ENCODE assay signal across 17 cellular contexts in the genomic region with DNA sequence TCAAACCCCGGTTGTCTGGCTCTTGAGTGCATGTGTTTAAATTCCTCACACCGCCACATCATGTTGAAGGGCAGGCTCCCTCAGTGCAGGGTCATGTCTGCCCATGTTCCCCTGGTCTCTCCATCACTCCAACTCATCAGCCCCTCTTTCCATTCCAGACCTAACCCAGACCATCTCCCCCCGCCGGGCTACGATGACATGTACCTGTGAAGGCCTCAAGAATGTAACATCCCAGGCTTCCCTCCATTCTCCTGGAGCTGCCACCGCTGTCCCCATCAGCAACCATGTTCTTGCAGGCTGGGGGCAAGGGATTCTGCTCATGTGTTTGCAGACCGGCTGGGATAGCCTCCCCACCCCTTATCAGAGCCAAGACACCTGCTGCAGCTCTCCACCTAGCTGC. TPM values are rescaled to one million over a fixed set of nuclear protein-coding genes. Genes with fewer than 3 reads are reported as not detected.
DNase-seq lines count a peak whose midpoint lies in the region; ATAC-seq, FAIRE-seq and TF ChIP-seq lines count a peak whose summit lies in the region.
"Had no signal": no experiment of that assay in that cellular context is flagged by ENCODE, and none has a peak within 500 bp of the region (broad histone marks: within the 10 kb centered on the region; RNA-seq: fewer than 3 reads in every experiment).

No MANE protein-coding gene starts in this region.

- no peak for FAIRE-seq in GM12878 (lab: Jason Lieb, UNC)

- no peak overlapping the region for H2BK15ac ChIP-seq in IMR-90 (ENCODE audit: low read depth, low read length)

- POLR2A ChIA-PET in IMR-90 (lab: Charles Lee; ENCODE audit: unreplicated experiment): no interaction called here
- POLR2A ChIA-PET in GM12878 (lab: Charles Lee): no interaction called here

- peaks cover 16 to 43% of the 10 kb centered on the region in 2 donors for H3K36me3 Mint-ChIP-seq in activated naive CD4-positive, alpha-beta T cell treated with anti-CD3 and anti-CD28 coated beads, Interleukin-2, amount 50 U/mL, for 72 hours
- H3K36me3 Mint-ChIP-seq in activated naive CD4-positive, alpha-beta T cell treated with anti-CD3 and anti-CD28 coated beads for 36 hours (ENCODE audit: low read depth): peaks cover 60% of the 10 kb centered on the region

- H2BK120ac ChIP-seq in IMR-90 (ENCODE audit: low read depth, low read length): no peak overlapping the region

- SMC1A ChIA-PET in GM12878 (lab: Charles Lee; ENCODE audit: uncharacterized antibody, unreplicated experiment): no interaction called here

- no peak for TF ChIP-seq POLR2A in IMR-90 (IDR thresholded peaks at IDR 0.05; ENCODE audit: low read depth, low read length)
- no peak for TF ChIP-seq POLR2A in GM12878 (IDR thresholded peaks at IDR 0.05; ENCODE audit: low read depth, low read length)

- H3K27ac Mint-ChIP-seq in activated naive CD4-positive, alpha-beta T cell treated with anti-CD3 and anti-CD28 coated beads, Interleukin-2, amount 50 U/mL, for 72 hours: peak overlapping the region; percentile 62 to 68
- no peak overlapping the region for H3K27ac Mint-ChIP-seq in activated naive CD4-positive, alpha-beta T cell treated with anti-CD3 and anti-CD28 coated beads for 36 hours

- no peaks in the 10 kb centered on the region for H3K27me3 ChIP-seq in IMR-90 (ENCODE audit: control insufficient read depth, insufficient read depth, low read length)
- H3K27me3 ChIP-seq in GM12878 (replicated peaks in 1 of 2; ENCODE audit: control insufficient read depth in 2 of 2, insufficient read depth in 2 of 2, low read length in 1 of 2): no peaks in the 10 kb centered on the region
- H3K27me3 ChIP-seq in BE2C: no peaks in the 10 kb centered on the region
- H3K27me3 ChIP-seq: SJCRH30 had no signal

- dilution Hi-C loops in IMR-90 (cut with HindIII; ENCODE audit: low sequenced_read_pairs, unreplicated experiment): no loop called here

- no peak overlapping the region for H3K56ac ChIP-seq in IMR-90 (ENCODE audit: extremely low read depth, insufficient read depth, low read length)

- no peaks in the 10 kb centered on the region for H3K27me3 Mint-ChIP-seq in activated naive CD4-positive, alpha-beta T cell treated with anti-CD3 and anti-CD28 coated beads for 36 hours (ENCODE audit: low read depth)

- no peak overlapping the region for H2AK5ac ChIP-seq in IMR-90 (ENCODE audit: low read depth, low read length)

- no peaks in the 10 kb centered on the region for H3K79me2 ChIP-seq in GM12878 (ENCODE audit: control insufficient read depth, insufficient read depth, low read length)

- no peak overlapping the region for H3K14ac ChIP-seq in IMR-90 (replicated peaks; ENCODE audit: low read depth, low read length)

- no peak overlapping the region for H2BK20ac ChIP-seq in IMR-90 (ENCODE audit: low read depth, low read length)

- H3K4ac ChIP-seq in IMR-90 (ENCODE audit: low read depth, low read length): no peak overlapping the region

- peaks cover 62% of the 10 kb centered on the region for H3K36me3 ChIP-seq in IMR-90 (ENCODE audit: control insufficient read depth, insufficient read depth, low read length)
- H3K36me3 ChIP-seq in GM12878 (ENCODE audit: control insufficient read depth in 2 of 2, insufficient read depth in 2 of 2, low read length in 1 of 2): peaks cover 24 to 54% of the 10 kb centered on the region in 2 experiments
- H3K36me3 ChIP-seq in BE2C: no peaks in the 10 kb centered on the region; the same call in 1 of the 2 replicates

- H3K23ac ChIP-seq in IMR-90 (ENCODE audit: low read depth, low read length): no peak overlapping the region

- no peaks in the 10 kb centered on the region for H3K9me3 Mint-ChIP-seq in activated naive CD4-positive, alpha-beta T cell treated with anti-CD3 and anti-CD28 coated beads, Interleukin-2, amount 50 U/mL, for 72 hours
- H3K9me3 Mint-ChIP-seq in activated naive CD4-positive, alpha-beta T cell treated with anti-CD3 and anti-CD28 coated beads for 36 hours: no peaks in the 10 kb centered on the region

- no peak overlapping the region for H4K5ac ChIP-seq in IMR-90 (ENCODE audit: low read depth, low read length)

- in situ Hi-C loops in IMR-90 (cut with MboI; ENCODE audit: low sequenced_read_pairs): no loop called here
- in situ Hi-C loops in GM12878 (cut with MboI): no loop called here

- H3K9me1 ChIP-seq in IMR-90 (ENCODE audit: insufficient read depth, low read length): peaks cover 26% of the 10 kb centered on the region

- intact Hi-C loops in activated naive CD4-positive, alpha-beta T cell treated with anti-CD3 and anti-CD28 coated beads for 36 hours (cut with micrococcal nuclease): no loop called here
- intact Hi-C loops in IMR-90 (cut with micrococcal nuclease) (no loop called here), GM12878 (cut with micrococcal nuclease; ENCODE audit: unreplicated experiment) (no loop called here)

- no peak overlapping the region for H2AK9ac ChIP-seq in IMR-90 (replicated peaks; ENCODE audit: low read depth, low read length, poor library complexity)

- H3K9ac ChIP-seq in IMR-90 (ENCODE audit: low read depth, low read length) (no peak overlapping the region), GM12878 (ENCODE audit: control insufficient read depth, insufficient read depth, low read length) (no peak overlapping the region)
- H3K9ac ChIP-seq: KMS-11 had no signal

- H3K18ac ChIP-seq in IMR-90 (ENCODE audit: low read depth, low read length): no peak overlapping the region

- TF ChIP-seq CTCF in IMR-90 (conservative IDR thresholded peaks at IDR 0.05; ENCODE audit: low read depth, low read length) (no peak), GM12878 (IDR thresholded peaks at IDR 0.05 in 2 of 3, conservative IDR thresholded peaks at IDR 0.05 in 1 of 3; ENCODE audit: control insufficient read depth in 2 of 3, extremely low read depth in 1 of 3, insufficient read depth in 1 of 3, low read depth in 3 of 3, low read length in 3 of 3) (no peak), BE2C (IDR thresholded peaks at IDR 0.05; ENCODE audit: low read depth, low read length) (no peak)

- H3K4me3 ChIP-seq in IMR-90 (ENCODE audit: insufficient read depth, low read depth, low read length) (no peak overlapping the region), GM12878 (no peak overlapping the region), BE2C (ENCODE audit: low read depth, low read length) (no peak overlapping the region)
- H3K4me3 ChIP-seq: SJCRH30 had no signal

- no peaks in the 10 kb centered on the region for H3K4me1 ChIP-seq in IMR-90 (ENCODE audit: control insufficient read depth, insufficient read depth, low read length)
- peaks cover 7% of the 10 kb centered on the region; the same call in 1 of the 2 replicates for H3K4me1 ChIP-seq in GM12878 (ENCODE audit: control insufficient read depth, insufficient read depth, low read length)
- no peaks in the 10 kb centered on the region for H3K4me1 ChIP-seq in BE2C

- no peak for DNase-seq in activated naive CD4-positive, alpha-beta T cell treated with anti-CD3 and anti-CD28 coated beads, Interleukin-2, amount 50 U/mL, for 72 hours (ENCODE audit: low spot score in 2 of 2)
- no peak for DNase-seq in activated naive CD4-positive, alpha-beta T cell treated with anti-CD3 and anti-CD28 coated beads for 36 hours
- DNase-seq in IMR-90 (no peak), GM12878 (ENCODE audit: low read depth, low spot score) (no peak), islet precursor cell (peak; percentile 29), BE2C (no peak), NCI-H524 (lab: John Stamatoyannopoulos, UW) (no peak)
- DNase-seq: AML-193, DMS79 treated with DMSO at 0.1 percent for 48 hours, H7, NCI-H1417, NCI-H187, NCI-H226, NCI-H526, SJCRH30 had no signal

- H3K27ac ChIP-seq in IMR-90 (ENCODE audit: insufficient read depth, low read length): no peak overlapping the region
- no peak overlapping the region for H3K27ac ChIP-seq in GM12878 (ENCODE audit: control insufficient read depth, insufficient read depth)
- H3K27ac ChIP-seq: KMS-11, SJCRH30 had no signal

- peaks cover 3 to 16% of the 10 kb centered on the region in 2 experiments; a peak in 3 of 4 replicates for H3K79me1 ChIP-seq in IMR-90 (ENCODE audit: low read depth in 1 of 2, low read length in 2 of 2)

- H3K4me3 Mint-ChIP-seq in activated naive CD4-positive, alpha-beta T cell treated with anti-CD3 and anti-CD28 coated beads for 36 hours: no peak overlapping the region
- H3K4me3 Mint-ChIP-seq: CD14-positive monocyte had no signal

- H3K4me2 ChIP-seq in IMR-90 (ENCODE audit: low read depth, low read length): no peak overlapping the region
- H3K4me2 ChIP-seq in GM12878 (ENCODE audit: control insufficient read depth, insufficient read depth): no peak overlapping the region

- RAD21 ChIA-PET in GM12878 (lab: Charles Lee; ENCODE audit: unreplicated experiment): no interaction called here

- CTCF ChIA-PET in activated naive CD4-positive, alpha-beta T cell treated with anti-CD3 and anti-CD28 coated beads for 36 hours (lab: Charles Lee): no interaction called here
- CTCF ChIA-PET in IMR-90 (lab: Yijun Ruan, JAX) (no interaction called here), GM12878 (lab: Yijun Ruan, JAX) (no interaction called here)

- no peak for TF ChIP-seq EP300 in GM12878 (IDR thresholded peaks at IDR 0.05; ENCODE audit: borderline replicate concordance in 1 of 2, control insufficient read depth in 1 of 2, low read depth in 2 of 2, low read length in 2 of 2)

- no peak overlapping the region for H2BK5ac ChIP-seq in IMR-90 (ENCODE audit: low read depth, low read length, poor library complexity, severe bottlenecking)

- ATAC-seq in activated naive CD4-positive, alpha-beta T cell treated with anti-CD3 and anti-CD28 coated beads, Interleukin-2, amount 50 U/mL, for 72 hours: no peak
- ATAC-seq in IMR-90 (ENCODE audit: low read depth) (no peak), GM12878 (no peak)

- H4K20me1 ChIP-seq in IMR-90 (ENCODE audit: insufficient read depth, low read length): peaks cover 16% of the 10 kb centered on the region; the same call in 1 of the 2 replicates
- no peaks in the 10 kb centered on the region for H4K20me1 ChIP-seq in GM12878 (ENCODE audit: control insufficient read depth, insufficient read depth)

- whole genome bisulfite sequencing in IMR-90 (ENCODE audit: extremely low coverage in 2 of 2, insufficient read length in 1 of 2), 2 experiments: 93% methylated on average over 3 of the region's 7 CpGs; no CpG with 5 or more reads in 1 of the 2 experiments
- 96% methylated on average over 7 of the region's 7 CpGs for WGBS in GM12878 (ENCODE audit: insufficient coverage, insufficient replicate concordance, low lambda C conversion rate, missing lambda C conversion rate)

- BruUV-seq in IMR-90 (replicated peaks; lab: Mats Ljungman, UMichigan): TSS peak; percentile 63
- BruUV-seq in GM12878 (replicated peaks; lab: Mats Ljungman, UMichigan): TSS peak; percentile 41

- no peaks in the 10 kb centered on the region for H3K9me3 ChIP-seq in IMR-90 (ENCODE audit: control insufficient read depth, insufficient read depth, low read length)
- no peaks in the 10 kb centered on the region for H3K9me3 ChIP-seq in GM12878 (replicated peaks; ENCODE audit: control insufficient read depth, insufficient read depth, low read length)
- H3K9me3 ChIP-seq in BE2C: no peaks in the 10 kb centered on the region
- H3K9me3 ChIP-seq: SJCRH30 had no signal

- H2AFZ ChIP-seq in IMR-90 (replicated peaks; ENCODE audit: low read length, poor library complexity) (no peak overlapping the region), GM12878 (ENCODE audit: control insufficient read depth, low read depth, low read length) (no peak overlapping the region)

- TF ChIP-seq RAD21 in IMR-90 (IDR thresholded peaks at IDR 0.05; ENCODE audit: low read length) (no peak), GM12878 (IDR thresholded peaks at IDR 0.05; ENCODE audit: insufficient read depth, low read depth, low read length) (no peak)

- no peaks in the 10 kb centered on the region for H3K4me1 Mint-ChIP-seq in activated naive CD4-positive, alpha-beta T cell treated with anti-CD3 and anti-CD28 coated beads for 36 hours (ENCODE audit: low read depth)

- no peak overlapping the region for H4K8ac ChIP-seq in IMR-90 (ENCODE audit: low read depth in 2 of 2, low read length in 2 of 2)

- no peak overlapping the region for H4K91ac ChIP-seq in IMR-90 (ENCODE audit: insufficient read depth, low read depth, low read length)

RNA-seq across cellular contexts. Expression of gene TMEM74B, which starts 19.9 kb away (rescaled TPM):
- total RNA-seq in activated naive CD4-positive, alpha-beta T cell treated with anti-CD3 and anti-CD28 coated beads, Interleukin-2, amount 50 U/mL, for 72 hours: 1 to 10 TPM in 1 of 2 donors, not detected in 1; 8.3 TPM
- under 1 TPM in 1 of 2 experiments, not detected in 1; 0.17 TPM for total RNA-seq in activated naive CD4-positive, alpha-beta T cell treated with anti-CD3 and anti-CD28 coated beads for 36 hours
- total RNA-seq in IMR-90 (2012; rRNA removed) (not detected in 2 replicates), GM12878 (2014; rRNA removed) (not detected in 2 replicates), GM12878 (2014; rRNA removed; fragmentation: Illumina TruSeq; extraction: Trizol) (not detected in 2 replicates), GM12878 (2021) (not detected in 2 replicates)
- polyA plus RNA-seq in IMR-90 (2012; rRNA removed) (0.03 TPM in 1 of 2 replicates, not detected in the other), GM12878 (2011; rRNA removed) (0.06 and 0.07 TPM in 2 replicates), GM12878 (2014; fragmentation: Illumina TruSeq; extraction: Trizol) (not detected in 2 replicates), GM12878 (2014; fragmentation: Nextera tagmentation; extraction: Ambion mirVana) (not detected), GM12878 (2014; rRNA removed) (not detected in 2 replicates), GM12878 (2016; fragmentation: Nextera tagmentation; extraction: Ambion mirVana) (not detected)
- polyA plus RNA-seq in IMR-90 (2012; cell fraction: cytosol; rRNA removed): not detected in 2 replicates
- 0.32 and 0.50 TPM in 2 replicates for polyA plus RNA-seq in IMR-90 (2012; cell fraction: nucleus; rRNA removed; ENCODE audit: low replicate concordance)
- total RNA-seq in GM12878 (2013; cell fraction: nucleolus; rRNA removed): 0.48 TPM in 1 of 2 replicates, not detected in the other
- polyA plus RNA-seq in GM12878 (2011; ENCODE audit: low read depth): not detected
- polyA plus RNA-seq in GM12878 (2011; cell fraction: cytosol; rRNA removed): 0.03 TPM in 1 of 2 replicates, not detected in the other
- polyA plus RNA-seq in GM12878 (2011; cell fraction: nucleus; rRNA removed): 0.38 and 1.1 TPM in 2 replicates
- 0.28 and 0.65 TPM in 2 replicates for polyA plus RNA-seq in GM12878 (2012)
- not detected in 2 replicates for polyA minus RNA-seq in GM12878 (2011; rRNA and poly(A)+ RNA removed)
- polyA minus RNA-seq in GM12878 (2011; cell fraction: cytosol; rRNA and poly(A)+ RNA removed): not detected in 2 replicates
- polyA minus RNA-seq in GM12878 (2011; cell fraction: nucleus; rRNA and poly(A)+ RNA removed): 0.36 TPM in 1 of 2 replicates, not detected in the other
- polyA plus RNA-seq in BE2C (2012; ENCODE audit: insufficient read depth, insufficient read length, low read depth): 0.25 TPM
- total RNA-seq: SJCRH30 had no signal
- polyA plus RNA-seq: CD14-positive monocyte had no signal

RNA-seq across cellular contexts. Expression of gene C20orf202, which starts 38.4 kb away (rescaled TPM):
- under 1 TPM; 0.19 to 0.55 TPM for total RNA-seq in activated naive CD4-positive, alpha-beta T cell treated with anti-CD3 and anti-CD28 coated beads, Interleukin-2, amount 50 U/mL, for 72 hours
- total RNA-seq in activated naive CD4-positive, alpha-beta T cell treated with anti-CD3 and anti-CD28 coated beads for 36 hours: not detected
- total RNA-seq in IMR-90 (2012; rRNA removed): not detected in 2 replicates
- polyA plus RNA-seq in IMR-90 (2012; rRNA removed): not detected in 2 replicates
- not detected in 2 replicates for polyA plus RNA-seq in IMR-90 (2012; cell fraction: cytosol; rRNA removed)
- polyA plus RNA-seq in IMR-90 (2012; cell fraction: nucleus; rRNA removed; ENCODE audit: low replicate concordance): not detected in 2 replicates
- total RNA-seq in GM12878 (2013; cell fraction: nucleolus; rRNA removed): 0.48 TPM in 1 of 2 replicates, not detected in the other
- total RNA-seq in GM12878 (2014; rRNA removed): not detected in 2 replicates
- not detected in 2 replicates for total RNA-seq in GM12878 (2014; rRNA removed; fragmentation: Illumina TruSeq; extraction: Trizol)
- total RNA-seq in GM12878 (2021): not detected in 2 replicates
- polyA plus RNA-seq in GM12878 (2011; ENCODE audit: low read depth): not detected
- 0.04 and 0.10 TPM in 2 replicates for polyA plus RNA-seq in GM12878 (2011; rRNA removed)
- polyA plus RNA-seq in GM12878 (2011; cell fraction: cytosol; rRNA removed): 0.03 and 0.06 TPM in 2 replicates
- polyA plus RNA-seq in GM12878 (2011; cell fraction: nucleus; rRNA removed): 0.07 TPM in 1 of 2 replicates, not detected in the other
- polyA plus RNA-seq in GM12878 (2012): not detected in 2 replicates
- 0.04 TPM in 1 of 2 replicates, not detected in the other for polyA plus RNA-seq in GM12878 (2014; fragmentation: Illumina TruSeq; extraction: Trizol)
- not detected for polyA plus RNA-seq in GM12878 (2014; fragmentation: Nextera tagmentation; extraction: Ambion mirVana)
- 0.08 TPM in 1 of 2 replicates, not detected in the other for polyA plus RNA-seq in GM12878 (2014; rRNA removed)
- not detected for polyA plus RNA-seq in GM12878 (2016; fragmentation: Nextera tagmentation; extraction: Ambion mirVana)
- not detected in 2 replicates for polyA minus RNA-seq in GM12878 (2011; rRNA and poly(A)+ RNA removed)
- polyA minus RNA-seq in GM12878 (2011; cell fraction: cytosol; rRNA and poly(A)+ RNA removed): not detected in 2 replicates
- not detected in 2 replicates for polyA minus RNA-seq in GM12878 (2011; cell fraction: nucleus; rRNA and poly(A)+ RNA removed)
- polyA plus RNA-seq in BE2C (2012; ENCODE audit: insufficient read depth, insufficient read length, low read depth): not detected
- total RNA-seq: H7, SJCRH30 had no signal
- polyA plus RNA-seq: CD14-positive monocyte had no signal

RNA-seq across cellular contexts. Expression of gene PSMF1, which starts 46.5 kb away (rescaled TPM):
- 100 to 1,000 TPM in 1 of 2 donors, 10 to 100 TPM in 1; 89.6 to 151 TPM for total RNA-seq in activated naive CD4-positive, alpha-beta T cell treated with anti-CD3 and anti-CD28 coated beads, Interleukin-2, amount 50 U/mL, for 72 hours
- total RNA-seq in activated naive CD4-positive, alpha-beta T cell treated with anti-CD3 and anti-CD28 coated beads for 36 hours: 100 to 1,000 TPM; 138 to 143 TPM
- 93.6 and 120 TPM in 2 replicates for total RNA-seq in IMR-90 (2012; rRNA removed)
- polyA plus RNA-seq in IMR-90 (2012; rRNA removed): 89.4 and 109 TPM in 2 replicates
- 70.0 and 1,836 TPM in 2 replicates for polyA plus RNA-seq in IMR-90 (2012; cell fraction: cytosol; rRNA removed)
- polyA plus RNA-seq in IMR-90 (2012; cell fraction: nucleus; rRNA removed; ENCODE audit: low replicate concordance): 106 and 537 TPM in 2 replicates
- total RNA-seq in GM12878 (2013; cell fraction: nucleolus; rRNA removed): 68.6 and 72.2 TPM in 2 replicates
- total RNA-seq in GM12878 (2014; rRNA removed): 30.2 and 32.9 TPM in 2 replicates
- 35.2 and 35.8 TPM in 2 replicates for total RNA-seq in GM12878 (2014; rRNA removed; fragmentation: Illumina TruSeq; extraction: Trizol)
- 156 and 167 TPM in 2 replicates for total RNA-seq in GM12878 (2021)
- 60.4 TPM for polyA plus RNA-seq in GM12878 (2011; ENCODE audit: low read depth)
- polyA plus RNA-seq in GM12878 (2011; rRNA removed): 29.3 and 45.9 TPM in 2 replicates
- 46.6 and 163 TPM in 2 replicates for polyA plus RNA-seq in GM12878 (2011; cell fraction: cytosol; rRNA removed)
- polyA plus RNA-seq in GM12878 (2011; cell fraction: nucleus; rRNA removed): 76.8 and 77.5 TPM in 2 replicates
- polyA plus RNA-seq in GM12878 (2012): 96.7 and 104 TPM in 2 replicates
- polyA plus RNA-seq in GM12878 (2014; fragmentation: Illumina TruSeq; extraction: Trizol): 68.1 and 171 TPM in 2 replicates
- polyA plus RNA-seq in GM12878 (2014; fragmentation: Nextera tagmentation; extraction: Ambion mirVana): 10 to 100 TPM; 14.2 to 14.4 TPM
- polyA plus RNA-seq in GM12878 (2014; rRNA removed): 27.3 and 35.1 TPM in 2 replicates
- polyA plus RNA-seq in GM12878 (2016; fragmentation: Nextera tagmentation; extraction: Ambion mirVana): 100 to 1,000 TPM; 159 to 173 TPM
- polyA minus RNA-seq in GM12878 (2011; rRNA and poly(A)+ RNA removed): 45.8 and 52.1 TPM in 2 replicates
- polyA minus RNA-seq in GM12878 (2011; cell fraction: cytosol; rRNA and poly(A)+ RNA removed): 21.9 and 37.1 TPM in 2 replicates
- 18.9 and 34.3 TPM in 2 replicates for polyA minus RNA-seq in GM12878 (2011; cell fraction: nucleus; rRNA and poly(A)+ RNA removed)
- polyA plus RNA-seq in BE2C (2012; ENCODE audit: insufficient read depth, insufficient read length, low read depth): 124 TPM
